11 cellular contexts compared by ENCODE assay signal in genomic region chr14:103697196-103697595, GRCh38. TPM values are rescaled to one million over a fixed set of nuclear protein-coding genes. Genes with fewer than 3 reads are reported as not detected.
DNase-seq lines count a peak whose midpoint lies in the region; ATAC-seq, FAIRE-seq and TF ChIP-seq lines count a peak whose summit lies in the region.
"Had no signal": no experiment of that assay in that cellular context is flagged by ENCODE, and none has a peak within 500 bp of the region (broad histone marks: within the 10 kb centered on the region; RNA-seq: fewer than 3 reads in every experiment).

No MANE protein-coding gene starts in this region.

- H3K27me3 Mint-ChIP-seq in stimulated activated naive CD8-positive, alpha-beta T cell treated with anti-CD3 and anti-CD28 coated beads, Interleukin-15, Interleukin-2, amounts not matched to agents 100 ng/mL and 50 ng/mL, for 24 hours = no peaks in the 10 kb centered on the region
- H3K27me3 Mint-ChIP-seq in stimulated activated naive CD8-positive, alpha-beta T cell treated with anti-CD3 and anti-CD28 coated beads, Interleukin-15, amount 100 ng/mL, for 72 hours = no peaks in the 10 kb centered on the region

- no peaks in the 10 kb centered on the region for H3K4me1 ChIP-seq in small intestine (ENCODE audit: control insufficient read depth in 2 of 2, insufficient read depth in 1 of 2, low read depth in 1 of 2, low read length in 1 of 2)

- no peak for TF ChIP-seq CTCF in dorsolateral prefrontal cortex (IDR thresholded peaks at IDR 0.05 in 54 of 56, conservative IDR thresholded peaks at IDR 0.05 in 2 of 56; ENCODE audit: low read depth in 1 of 56, partially characterized antibody in 56 of 56)

- H3K27me3 ChIP-seq in dorsolateral prefrontal cortex (no peaks in the 10 kb centered on the region), small intestine (ENCODE audit: control insufficient read depth in 2 of 2, insufficient read depth in 2 of 2, low read length in 2 of 2) (no peaks in the 10 kb centered on the region)

- peaks cover 10% of the 10 kb centered on the region for H3K36me3 Mint-ChIP-seq in stimulated activated naive CD8-positive, alpha-beta T cell treated with anti-CD3 and anti-CD28 coated beads, Interleukin-15, Interleukin-2, amounts not matched to agents 100 ng/mL and 50 ng/mL, for 24 hours (ENCODE audit: low read depth)

- H3K9me3 Mint-ChIP-seq in stimulated activated naive CD8-positive, alpha-beta T cell treated with anti-CD3 and anti-CD28 coated beads, Interleukin-15, Interleukin-2, amounts not matched to agents 100 ng/mL and 50 ng/mL, for 24 hours = no peaks in the 10 kb centered on the region
- no peaks in the 10 kb centered on the region for H3K9me3 Mint-ChIP-seq in stimulated activated naive CD8-positive, alpha-beta T cell treated with anti-CD3 and anti-CD28 coated beads, Interleukin-15, amount 100 ng/mL, for 72 hours

- peak overlapping the region; percentile 36 for H3K27ac Mint-ChIP-seq in stimulated activated naive CD8-positive, alpha-beta T cell treated with anti-CD3 and anti-CD28 coated beads, Interleukin-15, Interleukin-2, amounts not matched to agents 100 ng/mL and 50 ng/mL, for 24 hours
- H3K27ac Mint-ChIP-seq in stimulated activated naive CD8-positive, alpha-beta T cell treated with anti-CD3 and anti-CD28 coated beads, Interleukin-15, amount 100 ng/mL, for 72 hours = peak overlapping the region in 1 of 2 donors; percentile 19

- H3K4me3 ChIP-seq in dorsolateral prefrontal cortex (no peak overlapping the region), small intestine (ENCODE audit: low read depth in 1 of 2, low read length in 2 of 2) (no peak overlapping the region)

- no peak for DNase-seq in stimulated activated naive CD8-positive, alpha-beta T cell treated with anti-CD3 and anti-CD28 coated beads, Interleukin-15, amount 100 ng/mL, for 72 hours
- peak in 2 of 10 donors; percentile 3 to 16 for DNase-seq in dorsolateral prefrontal cortex
- peak; percentile 29 for DNase-seq in posterior vena cava (ENCODE audit: low spot score)
- DNase-seq in small intestine = no peak
- DNase-seq in AML-193 (lab: John Stamatoyannopoulos, UW) = no peak

- H3K36me3 ChIP-seq in small intestine (ENCODE audit: control insufficient read depth in 2 of 2, insufficient read depth in 2 of 2, low read length in 2 of 2) = peaks cover 3 to 10% of the 10 kb centered on the region in 2 donors

- H3K4me3 Mint-ChIP-seq in stimulated activated naive CD8-positive, alpha-beta T cell treated with anti-CD3 and anti-CD28 coated beads, Interleukin-15, Interleukin-2, amounts not matched to agents 100 ng/mL and 50 ng/mL, for 24 hours = no peak overlapping the region
- H3K4me3 Mint-ChIP-seq in stimulated activated naive CD8-positive, alpha-beta T cell treated with anti-CD3 and anti-CD28 coated beads, Interleukin-15, amount 100 ng/mL, for 72 hours = no peak overlapping the region

- intact Hi-C loops in dorsolateral prefrontal cortex (cut with DNase I) (no loop called here), posterior vena cava (cut with DNase I) (no loop called here)

- WGBS in small intestine, 3 donors = 34 to 64% (median 61%) methylated on average over 3 of the region's 3 CpGs

- no peaks in the 10 kb centered on the region for H3K9me3 ChIP-seq in small intestine (ENCODE audit: control insufficient read depth, low read depth)

- ATAC-seq in stimulated activated naive CD8-positive, alpha-beta T cell treated with anti-CD3 and anti-CD28 coated beads, Interleukin-15, amount 100 ng/mL, for 72 hours = no peak
- ATAC-seq in GM18858 (IDR thresholded peaks at IDR 0.05; ENCODE audit: unreplicated experiment) = no peak
- no peak for ATAC-seq in GM18511 (IDR thresholded peaks at IDR 0.05; ENCODE audit: unreplicated experiment)
- ATAC-seq: left lobe of liver had no signal

- peak overlapping the region in 50 of 59 donors; percentile 2 to 96 (median 84) for H3K27ac ChIP-seq in dorsolateral prefrontal cortex
- no peak overlapping the region for H3K27ac ChIP-seq in small intestine (ENCODE audit: low read depth in 1 of 2, low read length in 1 of 2)

- FAIRE-seq in small intestine (lab: Jason Lieb, UNC) = no peak
- FAIRE-seq: colon, GM18507 had no signal

- peaks cover 5% of the 10 kb centered on the region for H3K4me1 Mint-ChIP-seq in stimulated activated naive CD8-positive, alpha-beta T cell treated with anti-CD3 and anti-CD28 coated beads, Interleukin-15, Interleukin-2, amounts not matched to agents 100 ng/mL and 50 ng/mL, for 24 hours (ENCODE audit: low read depth)
- H3K4me1 Mint-ChIP-seq in stimulated activated naive CD8-positive, alpha-beta T cell treated with anti-CD3 and anti-CD28 coated beads, Interleukin-15, amount 100 ng/mL, for 72 hours = peaks cover 17% of the 10 kb centered on the region

RNA-seq across cellular contexts. Expression of gene XRCC3, which starts 18.1 kb away (rescaled TPM):
- total RNA-seq in dorsolateral prefrontal cortex (10 to 100 TPM in 58 of 120 experiments, 1 to 10 TPM in 62; 4.7 to 19.1 (median 9.9) TPM), posterior vena cava (1 to 10 TPM; 4.0 to 4.9 TPM)
- 10 to 100 TPM in 1 of 3 donors, 1 to 10 TPM in 2; 2.7 to 10.8 (median 3.8) TPM for polyA plus RNA-seq in small intestine

RNA-seq across cellular contexts. Expression of gene ZFYVE21, which starts 18.4 kb away (rescaled TPM):
- total RNA-seq in dorsolateral prefrontal cortex = 100 to 1,000 TPM in 87 of 120 experiments, 10 to 100 TPM in 33; 71.0 to 188 (median 111) TPM
- total RNA-seq in posterior vena cava = 10 to 100 TPM; 57.2 to 59.5 TPM
- polyA plus RNA-seq in small intestine = 10 to 100 TPM; 40.0 to 43.6 (median 40.5) TPM

Comparison
In these comparisons a context has a peak if more than half of its experiments do, and no peak if none do; other contexts are left out.
1. H3K27ac ChIP-seq: peak in dorsolateral prefrontal cortex (50 of 59); none in small intestine (0 of 2).